10 cellular contexts compared by ENCODE assay signal in genomic region chr11:13152736-13153541, GRCh38.
DNase-seq lines count a peak whose midpoint lies in the region; ATAC-seq and TF ChIP-seq lines count a peak whose summit lies in the region.
"Had no signal": no experiment of that assay in that cellular context is flagged by ENCODE, and none has a peak within 500 bp of the region (broad histone marks: within the 10 kb centered on the region; RNA-seq: fewer than 3 reads in every experiment).

No MANE protein-coding gene starts in this region.

- BruUV-seq in Calu3 (replicated peaks; lab: Mats Ljungman, UMichigan): no TSS peak

- DNase-seq in A172 (ENCODE audit: low spot score): peak; percentile 38
- no peak for DNase-seq in GM13977 (ENCODE audit: low spot score)
- DNase-seq in inferior parietal cortex (ENCODE audit: extremely low spot score): peak; percentile 63
- DNase-seq in Calu3: no peak
- DNase-seq in foreskin melanocyte: no peak
- no peak for DNase-seq in NCI-H2107 (lab: John Stamatoyannopoulos, UW)
- DNase-seq: DMS79 treated with DMSO at 0.1 percent for 48 hours; stimulated activated CD4-positive, alpha-beta T cell treated with anti-CD3 and anti-CD28 coated beads, Interleukin-2, amount 100 ng/mL, for 24 hours had no signal

- in situ Hi-C loops in GM13977 (cut with MboI; ENCODE audit: low pct_unique_long_range_greater_than_20kb, low sequenced_read_pairs, unreplicated experiment): no loop called here

- H3K4me1 Mint-ChIP-seq in Calu3 (ENCODE audit: low read depth, unreplicated experiment): peaks cover 62% of the 10 kb centered on the region

- no peaks in the 10 kb centered on the region for H3K27me3 Mint-ChIP-seq in Calu3 (ENCODE audit: unreplicated experiment)

- intact Hi-C loops in Calu3 (cut with micrococcal nuclease; ENCODE audit: unreplicated experiment): loop anchor here (1.0 to 2.0 kb wide), 3 partner anchors 30 to 189 kb away; no protein-coding TSS in a partner anchor

- H3K9me3 Mint-ChIP-seq in Calu3 (ENCODE audit: low read depth, unreplicated experiment): peaks cover 4% of the 10 kb centered on the region

- ATAC-seq in SK-N-SH treated with all-trans-retinoic acid at 6 μM for 48 hours (0 out of 3 replicates have a peak, but pooled peaks have one; percentile 48), GM21786 (IDR thresholded peaks at IDR 0.05; ENCODE audit: unreplicated experiment) (no peak)

- H3K27ac Mint-ChIP-seq in Calu3 (ENCODE audit: unreplicated experiment): no peak overlapping the region

- TF ChIP-seq CTCF in GM13977 (IDR thresholded peaks at IDR 0.05; ENCODE audit: extremely low read depth, insufficient read depth, missing control alignments): peak; percentile 18
- TF ChIP-seq CTCF in Calu3 (IDR thresholded peaks at IDR 0.05; ENCODE audit: unreplicated experiment): no peak

- H3K36me3 Mint-ChIP-seq in Calu3 (ENCODE audit: insufficient read depth, unreplicated experiment): no peaks in the 10 kb centered on the region

- CTCF ChIA-PET in Calu3 (lab: Charles Lee): interaction anchor here (1.2 to 1.9 kb wide), 2 partner anchors 9 to 189 kb away, joined by 6 to 8 read pairs; no protein-coding TSS in a partner anchor

- no peak overlapping the region for H3K4me3 Mint-ChIP-seq in Calu3 (ENCODE audit: low read depth, unreplicated experiment)

TF ChIP-seq in SK-N-SH treated with all-trans-retinoic acid at 6 μM for 48 hours, 23 proteins besides CTCF, POLR2A, EP300 and RAD21:
- TF ChIP-seq BACH2 (CRISPR knock-in tag; IDR thresholded peaks at IDR 0.05; ENCODE audit: borderline replicate concordance) (no peak), ZFP3 (CRISPR knock-in tag; IDR thresholded peaks at IDR 0.05) (no peak), ARNTL (CRISPR knock-in tag; IDR thresholded peaks at IDR 0.05; ENCODE audit: borderline replicate concordance, low read depth) (no peak), ZNF70 (CRISPR knock-in tag; IDR thresholded peaks at IDR 0.05) (no peak), PPARA (CRISPR knock-in tag; IDR thresholded peaks at IDR 0.05; ENCODE audit: borderline replicate concordance) (no peak), CSDC2 (CRISPR knock-in tag; IDR thresholded peaks at IDR 0.05) (no peak), GLIS3 (CRISPR knock-in tag; IDR thresholded peaks at IDR 0.05) (no peak), TOX (CRISPR knock-in tag; IDR thresholded peaks at IDR 0.05; ENCODE audit: borderline replicate concordance) (no peak), ISL1 (CRISPR knock-in tag; IDR thresholded peaks at IDR 0.05) (no peak)
- TF ChIP-seq, protein P1, sequence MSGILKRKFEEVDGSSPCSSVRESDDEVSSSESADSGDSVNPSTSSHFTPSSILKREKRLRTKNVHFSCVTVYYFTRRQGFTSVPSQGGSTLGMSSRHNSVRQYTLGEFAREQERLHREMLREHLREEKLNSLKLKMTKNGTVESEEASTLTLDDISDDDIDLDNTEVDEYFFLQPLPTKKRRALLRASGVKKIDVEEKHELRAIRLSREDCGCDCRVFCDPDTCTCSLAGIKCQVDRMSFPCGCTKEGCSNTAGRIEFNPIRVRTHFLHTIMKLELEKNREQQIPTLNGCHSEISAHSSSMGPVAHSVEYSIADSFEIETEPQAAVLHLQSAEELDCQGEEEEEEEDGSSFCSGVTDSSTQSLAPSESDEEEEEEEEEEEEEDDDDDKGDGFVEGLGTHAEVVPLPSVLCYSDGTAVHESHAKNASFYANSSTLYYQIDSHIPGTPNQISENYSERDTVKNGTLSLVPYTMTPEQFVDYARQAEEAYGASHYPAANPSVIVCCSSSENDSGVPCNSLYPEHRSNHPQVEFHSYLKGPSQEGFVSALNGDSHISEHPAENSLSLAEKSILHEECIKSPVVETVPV (CRISPR knock-in tag; IDR thresholded peaks at IDR 0.05): no peak

Comparison
In these comparisons a context has a peak if more than half of its experiments do, and no peak if none do; other contexts are left out.
1. DNase-seq: peak in A172 (single experiment) and inferior parietal cortex (single experiment); none in GM13977 (single experiment), Calu3 (single experiment), foreskin melanocyte (single experiment) and NCI-H2107 (single experiment).